In the genomic region with DNA sequence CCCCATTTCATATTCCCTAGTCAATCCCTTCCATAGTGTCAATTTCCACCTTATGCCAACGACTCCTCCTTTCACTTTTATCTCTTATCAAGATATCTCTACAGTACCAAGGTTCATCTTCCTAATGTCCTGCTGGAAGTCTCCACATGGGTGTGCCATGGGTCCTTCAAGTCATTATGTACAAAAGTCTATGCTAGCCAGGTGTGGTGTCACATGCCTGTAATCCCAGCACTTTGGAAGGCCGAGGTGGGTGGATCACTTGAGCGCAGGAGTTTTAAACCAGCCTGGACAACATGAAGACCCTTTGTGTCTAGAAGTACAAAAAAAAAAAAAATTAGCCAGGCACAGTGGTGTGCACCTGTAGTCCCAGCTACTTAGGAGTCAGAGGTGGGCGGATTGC, we compare ENCODE assay signal across 2 cellular contexts.
TF ChIP-seq lines count a peak whose summit lies in the region.

No MANE protein-coding gene starts in this region.

TF ChIP-seq in IMR-90, 13 proteins besides CTCF, POLR2A, EP300 and RAD21:
- TF ChIP-seq FOS (IDR thresholded peaks at IDR 0.05; ENCODE audit: low read depth, low read length): no peak
- TF ChIP-seq ELK1 (IDR thresholded peaks at IDR 0.05; ENCODE audit: borderline replicate concordance, low read depth, low read length): no peak
- no peak for TF ChIP-seq SMC3 (IDR thresholded peaks at IDR 0.05; ENCODE audit: low read depth, low read length)
- no peak for TF ChIP-seq MXI1 (IDR thresholded peaks at IDR 0.05; ENCODE audit: borderline replicate concordance, low read depth, low read length)
- no peak for TF ChIP-seq USF2 (IDR thresholded peaks at IDR 0.05; ENCODE audit: low read depth, low read length)
- no peak for TF ChIP-seq RCOR1 (IDR thresholded peaks at IDR 0.05; ENCODE audit: insufficient replicate concordance, low read length)
- TF ChIP-seq NFE2L2 (IDR thresholded peaks at IDR 0.05; ENCODE audit: low read depth, low read length): no peak
- TF ChIP-seq MAZ (IDR thresholded peaks at IDR 0.05; ENCODE audit: borderline replicate concordance, low read depth, low read length): no peak
- TF ChIP-seq CEBPB (IDR thresholded peaks at IDR 0.05; ENCODE audit: low read depth, low read length): no peak
- TF ChIP-seq CHD1 (IDR thresholded peaks at IDR 0.05; ENCODE audit: low read depth, low read length): no peak
- no peak for TF ChIP-seq MAFK (IDR thresholded peaks at IDR 0.05; ENCODE audit: low read depth, low read length)
- no peak for TF ChIP-seq RFX5 (IDR thresholded peaks at IDR 0.05; ENCODE audit: low read depth, low read length)
- no peak for TF ChIP-seq BHLHE40 (IDR thresholded peaks at IDR 0.05; ENCODE audit: low read depth, low read length)

TF ChIP-seq in K562, 482 proteins besides CTCF, POLR2A, EP300 and RAD21:
- TF ChIP-seq, protein P1, sequence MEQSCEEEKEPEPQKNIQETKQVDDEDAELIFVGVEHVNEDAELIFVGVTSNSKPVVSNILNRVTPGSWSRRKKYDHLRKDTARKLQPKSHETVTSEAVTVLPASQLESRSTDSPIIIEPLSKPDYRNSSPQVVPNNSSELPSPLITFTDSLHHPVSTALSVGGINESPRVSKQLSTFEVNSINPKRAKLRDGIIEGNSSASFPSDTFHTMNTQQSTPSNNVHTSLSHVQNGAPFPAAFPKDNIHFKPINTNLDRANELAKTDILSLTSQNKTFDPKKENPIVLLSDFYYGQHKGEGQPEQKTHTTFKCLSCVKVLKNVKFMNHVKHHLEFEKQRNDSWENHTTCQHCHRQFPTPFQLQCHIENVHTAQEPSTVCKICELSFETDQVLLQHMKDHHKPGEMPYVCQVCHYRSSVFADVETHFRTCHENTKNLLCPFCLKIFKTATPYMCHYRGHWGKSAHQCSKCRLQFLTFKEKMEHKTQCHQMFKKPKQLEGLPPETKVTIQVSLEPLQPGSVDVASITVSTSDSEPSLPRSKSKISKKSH (CRISPR knock-in tag; IDR thresholded peaks at IDR 0.05): no peak
- TF ChIP-seq EGR1 (conservative IDR thresholded peaks at IDR 0.05): 0 out of 2 replicates have a peak, but pooled peaks have one; percentile 9
